ENCODE assay signal across 10 cellular contexts in the genomic region with DNA sequence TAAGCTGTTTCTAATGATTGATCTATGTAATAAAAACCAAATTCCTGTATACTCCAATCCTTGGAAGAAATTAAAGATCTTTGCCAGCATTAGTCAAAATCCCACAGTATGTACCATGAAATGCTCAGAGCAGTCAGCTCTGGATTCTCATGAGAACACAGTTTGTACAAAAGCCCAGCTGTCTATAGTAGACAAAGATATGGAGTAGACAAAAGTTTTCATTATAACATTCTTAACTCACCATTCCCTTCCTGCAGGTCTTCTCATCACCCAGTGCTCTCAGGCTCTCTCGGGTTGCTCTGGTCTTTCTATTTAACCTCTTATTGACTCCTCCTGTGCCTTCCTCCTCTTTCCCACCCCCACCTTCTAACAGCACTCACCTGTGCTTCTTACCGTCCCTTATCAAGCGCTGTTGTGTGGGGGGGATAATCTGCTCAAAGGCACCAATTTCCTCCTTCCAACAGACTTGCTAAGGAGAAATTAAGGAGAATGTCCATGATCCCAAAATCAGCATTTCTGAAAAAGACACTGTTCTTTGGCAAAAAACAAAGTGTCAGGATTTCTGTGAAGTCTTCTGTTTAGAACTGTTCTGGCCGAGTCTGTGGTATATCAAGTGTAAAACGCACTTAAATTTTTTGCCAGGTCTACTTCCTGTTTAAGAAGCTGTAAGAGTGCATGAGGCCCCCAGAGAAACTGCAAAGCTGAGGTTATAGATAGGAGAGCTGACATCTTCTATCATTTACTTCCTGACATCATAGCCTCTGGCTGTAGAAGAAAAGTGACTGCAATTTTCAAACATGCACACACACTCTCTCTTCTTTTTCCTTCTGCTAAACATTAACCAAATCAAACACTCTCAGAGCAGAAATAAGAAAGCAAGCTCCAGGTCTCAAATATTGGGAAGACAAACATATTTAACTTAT.
DNase-seq lines count a peak whose midpoint lies in the region; ATAC-seq, FAIRE-seq and TF ChIP-seq lines count a peak whose summit lies in the region.
"Had no signal": no experiment of that assay in that cellular context is flagged by ENCODE, and none has a peak within 500 bp of the region (broad histone marks: within the 10 kb centered on the region; RNA-seq: fewer than 3 reads in every experiment).

No MANE protein-coding gene starts in this region.

- no peak for TF ChIP-seq CTCF in chondrocyte (IDR thresholded peaks at IDR 0.05)

- H3K27ac ChIP-seq in CD4-positive, CD25-positive, alpha-beta regulatory T cell (ENCODE audit: insufficient read depth, low read length, poor library complexity, severe bottlenecking) = no peak overlapping the region
- H3K27ac ChIP-seq in small intestine (ENCODE audit: low read depth in 1 of 2, low read length in 1 of 2) = no peak overlapping the region

- FAIRE-seq in small intestine (lab: Jason Lieb, UNC) = no peak
- FAIRE-seq: keratinocyte had no signal

- in situ Hi-C loops in G401 (cut with HindIII; ENCODE audit: low sequenced_read_pairs) = no loop called here

- peak overlapping the region; percentile 30 to 93 (median 89) for H3K4me3 Mint-ChIP-seq in CD4-positive, CD25-positive, alpha-beta regulatory T cell
- no peak overlapping the region for H3K4me3 Mint-ChIP-seq in chondrocyte (ENCODE audit: unreplicated experiment)

- peak overlapping the region; percentile 50 for H3K4me3 ChIP-seq in CD4-positive, CD25-positive, alpha-beta regulatory T cell (ENCODE audit: low read depth, low read length)
- no peak overlapping the region for H3K4me3 ChIP-seq in small intestine (ENCODE audit: low read depth in 1 of 2, low read length in 2 of 2)

- peaks cover 29% of the 10 kb centered on the region for H3K27me3 Mint-ChIP-seq in CD4-positive, CD25-positive, alpha-beta regulatory T cell
- peaks cover 44% of the 10 kb centered on the region for H3K27me3 Mint-ChIP-seq in chondrocyte (ENCODE audit: low read depth)

- H3K4me1 Mint-ChIP-seq in CD4-positive, CD25-positive, alpha-beta regulatory T cell = peaks cover 0 to 19% (median 2%) of the 10 kb centered on the region in 4 donors
- H3K4me1 Mint-ChIP-seq in chondrocyte (ENCODE audit: low read depth) = peaks cover 3% of the 10 kb centered on the region

- no peaks in the 10 kb centered on the region for H3K36me3 ChIP-seq in CD4-positive, CD25-positive, alpha-beta regulatory T cell (ENCODE audit: control insufficient read depth, insufficient read depth, low read length)
- no peaks in the 10 kb centered on the region for H3K36me3 ChIP-seq in small intestine (ENCODE audit: control insufficient read depth in 2 of 2, insufficient read depth in 2 of 2, low read length in 2 of 2)

- no peaks in the 10 kb centered on the region for H3K4me1 ChIP-seq in CD4-positive, CD25-positive, alpha-beta regulatory T cell (ENCODE audit: control insufficient read depth, insufficient read depth, low read length, poor library complexity, severe bottlenecking)
- H3K4me1 ChIP-seq in small intestine (ENCODE audit: control insufficient read depth in 2 of 2, insufficient read depth in 1 of 2, low read depth in 1 of 2, low read length in 1 of 2) = no peaks in the 10 kb centered on the region

- peaks cover 7% of the 10 kb centered on the region for H3K36me3 Mint-ChIP-seq in CD4-positive, CD25-positive, alpha-beta regulatory T cell
- H3K36me3 Mint-ChIP-seq in chondrocyte (ENCODE audit: low read depth) = no peaks in the 10 kb centered on the region

- DNase-seq in CD4-positive, CD25-positive, alpha-beta regulatory T cell = peak in 2 of 3 donors; percentile 20 to 23
- DNase-seq in chondrocyte (ENCODE audit: low spot score) = no peak
- no peak for DNase-seq in GM19238 (ENCODE audit: insufficient read length, low spot score)
- DNase-seq in activated effector memory CD4-positive, alpha-beta T cell treated with Interleukin-2 at 50 U/mL for 16 hours = no peak
- no peak for DNase-seq in G401 (ENCODE audit: low spot score)
- DNase-seq in small intestine = no peak
- DNase-seq: NCI-H82 had no signal

- peak overlapping the region; percentile 39 to 92 (median 89) for H3K27ac Mint-ChIP-seq in CD4-positive, CD25-positive, alpha-beta regulatory T cell
- H3K27ac Mint-ChIP-seq in chondrocyte (ENCODE audit: unreplicated experiment) = peak overlapping the region; percentile 17

- peak; percentile 55 to 58 for ATAC-seq in CD4-positive, CD25-positive, alpha-beta regulatory T cell (ENCODE audit: low read depth in 2 of 2)
- peak; percentile 77 for ATAC-seq in GM19328 (IDR thresholded peaks at IDR 0.05; ENCODE audit: unreplicated experiment)
- peak; percentile 80 for ATAC-seq in HG03139 (IDR thresholded peaks at IDR 0.05; ENCODE audit: unreplicated experiment)

- H3K9me3 ChIP-seq in CD4-positive, CD25-positive, alpha-beta regulatory T cell (ENCODE audit: control insufficient read depth in 2 of 2, low read length in 2 of 2) = no peaks in the 10 kb centered on the region
- no peaks in the 10 kb centered on the region for H3K9me3 ChIP-seq in small intestine (ENCODE audit: control insufficient read depth, low read depth)

- H3K9me3 Mint-ChIP-seq in CD4-positive, CD25-positive, alpha-beta regulatory T cell = peaks cover 0 to 1% (median 0%) of the 10 kb centered on the region in 7 donors
- no peaks in the 10 kb centered on the region for H3K9me3 Mint-ChIP-seq in chondrocyte (ENCODE audit: low read depth)

- H3K27me3 ChIP-seq in CD4-positive, CD25-positive, alpha-beta regulatory T cell (ENCODE audit: control insufficient read depth, insufficient read depth, low read length) = peaks cover 6% of the 10 kb centered on the region
- H3K27me3 ChIP-seq in small intestine (ENCODE audit: control insufficient read depth in 2 of 2, insufficient read depth in 2 of 2, low read length in 2 of 2) = peaks cover 0 to 1% of the 10 kb centered on the region in 2 donors

- 6 to 18% (median 9%) methylated on average over 5 of the region's 5 CpGs for WGBS in small intestine, 3 donors

Comparison
In these comparisons a context has a peak if more than half of its experiments do, and no peak if none do; other contexts are left out.
1. DNase-seq: peak in CD4-positive, CD25-positive, alpha-beta regulatory T cell (2 of 3); none in chondrocyte (single experiment), GM19238 (single experiment), activated effector memory CD4-positive, alpha-beta T cell treated with Interleukin-2 at 50 U/mL for 16 hours (single experiment), G401 (single experiment) and small intestine (single experiment).
2. Peak in every context shown above with its lines, with median percentiles within 50 percentile points of each other: ATAC-seq.